1 cellular context compared by ENCODE assay signal in genomic region chr22:24514241-24515024, GRCh38.
TF ChIP-seq lines count a peak whose summit lies in the region.

No MANE protein-coding gene starts in this region.

TF ChIP-seq in GM12878, 131 proteins besides CTCF, POLR2A, EP300 and RAD21 (continued from another document):
- TF ChIP-seq, protein P1, sequence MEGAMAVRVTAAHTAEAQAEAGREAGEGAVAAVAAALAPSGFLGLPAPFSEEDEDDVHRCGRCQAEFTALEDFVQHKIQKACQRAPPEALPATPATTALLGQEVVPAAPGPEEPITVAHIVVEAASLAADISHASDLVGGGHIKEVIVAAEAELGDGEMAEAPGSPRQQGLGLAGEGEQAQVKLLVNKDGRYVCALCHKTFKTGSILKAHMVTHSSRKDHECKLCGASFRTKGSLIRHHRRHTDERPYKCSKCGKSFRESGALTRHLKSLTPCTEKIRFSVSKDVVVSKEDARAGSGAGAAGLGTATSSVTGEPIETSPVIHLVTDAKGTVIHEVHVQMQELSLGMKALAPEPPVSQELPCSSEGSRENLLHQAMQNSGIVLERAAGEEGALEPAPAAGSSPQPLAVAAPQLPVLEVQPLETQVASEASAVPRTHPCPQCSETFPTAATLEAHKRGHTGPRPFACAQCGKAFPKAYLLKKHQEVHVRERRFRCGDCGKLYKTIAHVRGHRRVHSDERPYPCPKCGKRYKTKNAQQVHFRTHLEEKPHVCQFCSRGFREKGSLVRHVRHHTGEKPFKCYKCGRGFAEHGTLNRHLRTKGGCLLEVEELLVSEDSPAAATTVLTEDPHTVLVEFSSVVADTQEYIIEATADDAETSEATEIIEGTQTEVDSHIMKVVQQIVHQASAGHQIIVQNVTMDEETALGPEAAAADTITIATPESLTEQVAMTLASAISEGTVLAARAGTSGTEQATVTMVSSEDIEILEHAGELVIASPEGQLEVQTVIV (IDR thresholded peaks at IDR 0.05; ENCODE audit: borderline replicate concordance, partially characterized antibody): no peak
- no peak for TF ChIP-seq FOXM1 (IDR thresholded peaks at IDR 0.05; ENCODE audit: low read depth, low read length)
- no peak for TF ChIP-seq RBBP5 (conservative IDR thresholded peaks at IDR 0.05)
- no peak for TF ChIP-seq POLR2AphosphoS2 (IDR thresholded peaks at IDR 0.05; ENCODE audit: low read depth, low read length)
- TF ChIP-seq RB1 (IDR thresholded peaks at IDR 0.05; ENCODE audit: borderline replicate concordance): no peak
- TF ChIP-seq PRDM15 (CRISPR knock-in tag; IDR thresholded peaks at IDR 0.05): no peak
- no peak for TF ChIP-seq FOS (IDR thresholded peaks at IDR 0.05; ENCODE audit: borderline replicate concordance, extremely low read depth, insufficient read length)
- no peak for TF ChIP-seq SIX5 (IDR thresholded peaks at IDR 0.05; ENCODE audit: low read depth, low read length, severe bottlenecking)
- no peak for TF ChIP-seq ATF2 (IDR thresholded peaks at IDR 0.05; ENCODE audit: low read length)
- no peak for TF ChIP-seq SREBF2 (IDR thresholded peaks at IDR 0.05; ENCODE audit: low read length)
- TF ChIP-seq ATF7 (IDR thresholded peaks at IDR 0.05; ENCODE audit: low read depth): peak; percentile 73; the same call in 1 of the 2 replicates
- peak; percentile 62 for TF ChIP-seq MTA2 (IDR thresholded peaks at IDR 0.05; ENCODE audit: low read depth)
- TF ChIP-seq YY1 (IDR thresholded peaks at IDR 0.05; ENCODE audit: low read depth, low read length): no peak
